ENCODE assay signal across 22 cellular contexts in the genomic region with DNA sequence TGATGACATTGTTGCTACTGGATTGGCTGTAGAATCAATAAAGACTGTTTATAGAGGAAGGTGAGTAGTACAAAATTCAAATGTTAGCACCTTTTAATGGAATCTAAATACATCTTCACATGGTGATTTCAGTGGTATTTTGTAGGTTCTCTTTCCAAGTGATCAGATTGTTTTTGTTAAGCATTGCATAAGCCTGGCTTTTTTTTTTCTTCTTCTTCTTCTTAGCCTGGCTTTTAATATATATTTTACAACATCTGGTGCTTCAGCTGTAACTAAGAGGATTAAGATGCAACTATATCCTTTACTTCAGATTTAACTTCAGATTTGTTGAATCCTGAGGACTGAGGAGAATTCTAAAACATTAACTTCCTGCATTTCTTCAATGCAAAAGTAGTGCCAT.
"Had no signal": no experiment of that assay in that cellular context is flagged by ENCODE, and none has a peak within 500 bp of the region (broad histone marks: within the 10 kb centered on the region; RNA-seq: fewer than 3 reads in every experiment).

No MANE protein-coding gene starts in this region.

- H3K27me3 Mint-ChIP-seq: activated CD4-positive, alpha-beta T cell treated with anti-CD3 and anti-CD28 coated beads, Interleukin-2, amount 10 ng/mL, durations not matched to agents 24 days and 14 days; activated CD8-positive, alpha-beta memory T cell treated with anti-CD3 and anti-CD28 coated beads, Interleukin-2, amount 10 ng/mL, durations not matched to agents 7 days and 5 days; activated naive CD8-positive, alpha-beta T cell treated with anti-CD3 and anti-CD28 coated beads, Interleukin-2, amount 10 ng/mL, durations not matched to agents 7 days and 5 days had no signal

- DNase-seq: activated CD4-positive, alpha-beta T cell treated with anti-CD3 and anti-CD28 coated beads for 1 hour; activated CD4-positive, alpha-beta T cell treated with anti-CD3 and anti-CD28 coated beads, Interleukin-2, amount 10 ng/mL, durations not matched to agents 24 days and 14 days; activated CD4-positive, alpha-beta T cell treated with anti-CD3 and anti-CD28 coated beads, Interleukin-2, amount 50 U/mL, for 48 hours; activated CD8-positive, alpha-beta memory T cell treated with anti-CD3 and anti-CD28 coated beads, Interleukin-2, amount 10 ng/mL, durations not matched to agents 7 days and 5 days; activated naive CD4-positive, alpha-beta T cell treated with anti-CD3 and anti-CD28 coated beads, Interleukin-2, amount 50 U/mL, for 16 hours; activated naive CD8-positive, alpha-beta T cell treated with anti-CD3 and anti-CD28 coated beads, Interleukin-2, amount 10 ng/mL, durations not matched to agents 7 days and 5 days; aorta; central memory CD4-positive, alpha-beta T cell; Kasumi-1; KBM-7; NCI-H1048; NCI-H146; NCI-H187 treated with DMSO at 0.1 percent for 48 hours; NCI-H2107; NCI-H2171 treated with DMSO at 0.1 percent for 48 hours; NCI-H226; NCI-H526 treated with DMSO at 0.1 percent for 48 hours; SHP77 had no signal

- H3K27ac ChIP-seq: breast epithelium, SJSA1 had no signal

- H3K4me3 Mint-ChIP-seq: activated CD4-positive, alpha-beta T cell treated with anti-CD3 and anti-CD28 coated beads, Interleukin-2, amount 10 ng/mL, durations not matched to agents 24 days and 14 days; activated CD8-positive, alpha-beta memory T cell treated with anti-CD3 and anti-CD28 coated beads, Interleukin-2, amount 10 ng/mL, durations not matched to agents 7 days and 5 days; activated naive CD8-positive, alpha-beta T cell treated with anti-CD3 and anti-CD28 coated beads, Interleukin-2, amount 10 ng/mL, durations not matched to agents 7 days and 5 days; T-helper 1 cell treated with Interleukin-12 subunit alpha and Interleukin-12 subunit beta and Interleukin-4 antibody, amounts not matched to agents 30 μg/mL and 1 μg/mL, for 36 hours; WTC11 had no signal

- H3K9me3 Mint-ChIP-seq: activated CD4-positive, alpha-beta T cell treated with anti-CD3 and anti-CD28 coated beads, Interleukin-2, amount 10 ng/mL, durations not matched to agents 24 days and 14 days; activated naive CD8-positive, alpha-beta T cell treated with anti-CD3 and anti-CD28 coated beads, Interleukin-2, amount 10 ng/mL, durations not matched to agents 7 days and 5 days; T-helper 1 cell treated with Interleukin-12 subunit alpha and Interleukin-12 subunit beta and Interleukin-4 antibody, amounts not matched to agents 30 μg/mL and 1 μg/mL, for 36 hours; WTC11 had no signal

- ATAC-seq: activated CD8-positive, alpha-beta memory T cell treated with anti-CD3 and anti-CD28 coated beads, Interleukin-2, amount 10 ng/mL, durations not matched to agents 7 days and 5 days; WTC11 had no signal

- H3K4me1 ChIP-seq: breast epithelium, SJSA1 had no signal

- H3K27ac Mint-ChIP-seq: activated CD4-positive, alpha-beta T cell treated with anti-CD3 and anti-CD28 coated beads, Interleukin-2, amount 10 ng/mL, durations not matched to agents 24 days and 14 days; activated CD8-positive, alpha-beta memory T cell treated with anti-CD3 and anti-CD28 coated beads, Interleukin-2, amount 10 ng/mL, durations not matched to agents 7 days and 5 days; activated naive CD8-positive, alpha-beta T cell treated with anti-CD3 and anti-CD28 coated beads, Interleukin-2, amount 10 ng/mL, durations not matched to agents 7 days and 5 days; T-helper 1 cell treated with Interleukin-12 subunit alpha and Interleukin-12 subunit beta and Interleukin-4 antibody, amounts not matched to agents 30 μg/mL and 1 μg/mL, for 36 hours; WTC11 had no signal

- H3K4me3 ChIP-seq: breast epithelium, SJSA1 had no signal

- H3K27me3 ChIP-seq: breast epithelium, SJSA1 had no signal

- H3K9me3 ChIP-seq: breast epithelium, SJSA1 had no signal

- H3K4me1 Mint-ChIP-seq: activated CD4-positive, alpha-beta T cell treated with anti-CD3 and anti-CD28 coated beads, Interleukin-2, amount 10 ng/mL, durations not matched to agents 24 days and 14 days; activated CD8-positive, alpha-beta memory T cell treated with anti-CD3 and anti-CD28 coated beads, Interleukin-2, amount 10 ng/mL, durations not matched to agents 7 days and 5 days; activated naive CD8-positive, alpha-beta T cell treated with anti-CD3 and anti-CD28 coated beads, Interleukin-2, amount 10 ng/mL, durations not matched to agents 7 days and 5 days; WTC11 had no signal
